15 cellular contexts compared by ENCODE assay signal in genomic region chr19:35314858-35315470, GRCh38. TPM values are rescaled to one million over a fixed set of nuclear protein-coding genes. Genes with fewer than 3 reads are reported as not detected.
DNase-seq lines count a peak whose midpoint lies in the region; ATAC-seq, FAIRE-seq and TF ChIP-seq lines count a peak whose summit lies in the region.
"Had no signal": no experiment of that assay in that cellular context is flagged by ENCODE, and none has a peak within 500 bp of the region (broad histone marks: within the 10 kb centered on the region; RNA-seq: fewer than 3 reads in every experiment).

No MANE protein-coding gene starts in this region.

- no peaks in the 10 kb centered on the region for H3K36me3 Mint-ChIP-seq in IgD-negative memory B cell
- H3K36me3 Mint-ChIP-seq in endodermal cell (ENCODE audit: low read depth), result no peaks in the 10 kb centered on the region
- H3K36me3 Mint-ChIP-seq in WTC11, result no peaks in the 10 kb centered on the region

- H3K4me1 Mint-ChIP-seq in IgD-negative memory B cell (peaks cover 24 to 28% (median 26%) of the 10 kb centered on the region in 3 donors), endodermal cell (peaks cover 5% of the 10 kb centered on the region), WTC11 (no peaks in the 10 kb centered on the region)

- H3K27ac ChIP-seq in BLaER1 treated with 17β-estradiol and CSF1 and Interleukin-3, amounts not matched to agents 10 nM and 100 nM, result peak overlapping the region in 5 of 11 experiments; percentile 20 to 95 (median 81); a peak in 8 of 22 replicates
- no peak overlapping the region for H3K27ac ChIP-seq in endodermal cell (ENCODE audit: low read depth, low read length)
- H3K27ac ChIP-seq: GM23248 had no signal

- CTCF ChIA-PET in WTC11 (lab: Charles Lee), result interaction anchor here (0.6 to 1.2 kb wide), 5 partner anchors 8 to 248 kb away, joined by 3 to 4 read pairs (median 3); no protein-coding TSS in a partner anchor

- TF ChIP-seq POLR2A in H54 (IDR thresholded peaks at IDR 0.05; ENCODE audit: low read depth, low read length), result no peak

- FAIRE-seq in H54 (lab: Jason Lieb, UNC), result no peak
- FAIRE-seq: A204.1 had no signal

- no peak for ATAC-seq in WTC11

- no peaks in the 10 kb centered on the region for H3K36me3 ChIP-seq in BLaER1 treated with 17β-estradiol and CSF1 and Interleukin-3, amounts not matched to agents 10 nM and 100 nM
- no peaks in the 10 kb centered on the region for H3K36me3 ChIP-seq in endodermal cell (ENCODE audit: control insufficient read depth, insufficient read depth, low read length)
- H3K36me3 ChIP-seq: BE2C, HAP-1 had no signal

- H3K4me3 ChIP-seq in BLaER1 treated with 17β-estradiol and CSF1 and Interleukin-3, amounts not matched to agents 10 nM and 100 nM, result no peak overlapping the region
- no peak overlapping the region for H3K4me3 ChIP-seq in endodermal cell (ENCODE audit: low read length)
- H3K4me3 ChIP-seq: GM23248, HAP-1 had no signal

- H3K9ac ChIP-seq in BLaER1 treated with 17β-estradiol and CSF1 and Interleukin-3, amounts not matched to agents 10 nM and 100 nM, result peak overlapping the region in 4 of 11 experiments; percentile 2 to 34 (median 23); a peak in 3 of 22 replicates
- no peak overlapping the region for H3K9ac ChIP-seq in endodermal cell (ENCODE audit: extremely low read depth, low read length, poor library complexity, severe bottlenecking)
- H3K9ac ChIP-seq: GM23248 had no signal

- H3K27me3 Mint-ChIP-seq in IgD-negative memory B cell, result no peaks in the 10 kb centered on the region
- no peaks in the 10 kb centered on the region for H3K27me3 Mint-ChIP-seq in endodermal cell (ENCODE audit: insufficient read depth)
- H3K27me3 Mint-ChIP-seq in WTC11 (ENCODE audit: low read depth), result no peaks in the 10 kb centered on the region

- no peak for TF ChIP-seq CTCF in endodermal cell (conservative IDR thresholded peaks at IDR 0.05)
- TF ChIP-seq CTCF in WTC11 (IDR thresholded peaks at IDR 0.05), result no peak

- H3K9me3 ChIP-seq in BLaER1 treated with 17β-estradiol and CSF1 and Interleukin-3, amounts not matched to agents 10 nM and 100 nM (replicated peaks in 1 of 11), result no peaks in the 10 kb centered on the region
- no peaks in the 10 kb centered on the region for H3K9me3 ChIP-seq in endodermal cell (ENCODE audit: control insufficient read depth, low read length)
- H3K9me3 ChIP-seq: BE2C, HAP-1 had no signal

- no peaks in the 10 kb centered on the region for H3K27me3 ChIP-seq in BLaER1 treated with 17β-estradiol and CSF1 and Interleukin-3, amounts not matched to agents 10 nM and 100 nM
- H3K27me3 ChIP-seq in endodermal cell (ENCODE audit: control insufficient read depth, insufficient read depth, low read length, poor library complexity, severe bottlenecking), result no peaks in the 10 kb centered on the region
- H3K27me3 ChIP-seq: BE2C had no signal

- DNase-seq in endodermal cell (peak; percentile 33), H54 (ENCODE audit: insufficient read length, low spot score) (no peak), NCI-H2171 treated with DMSO at 0.1 percent for 48 hours (lab: John Stamatoyannopoulos, UW) (no peak), pons (ENCODE audit: low spot score) (no peak), WTC11 (ENCODE audit: low spot score) (no peak)
- DNase-seq: BE2C, DMS53, GM23248, HFFc6 had no signal

- peak overlapping the region in 2 of 3 donors; percentile 56 to 87 for H3K27ac Mint-ChIP-seq in IgD-negative memory B cell
- no peak overlapping the region for H3K27ac Mint-ChIP-seq in endodermal cell
- no peak overlapping the region for H3K27ac Mint-ChIP-seq in WTC11
- H3K27ac Mint-ChIP-seq: HFFc6 had no signal

- POLR2A ChIA-PET in WTC11 (lab: Charles Lee), result no interaction called here

- H4K20me1 ChIP-seq in BLaER1 treated with 17β-estradiol and CSF1 and Interleukin-3, amounts not matched to agents 10 nM and 100 nM, result no peaks in the 10 kb centered on the region

- H3K4me3 Mint-ChIP-seq in IgD-negative memory B cell (no peak overlapping the region), endodermal cell (no peak overlapping the region), WTC11 (no peak overlapping the region)
- H3K4me3 Mint-ChIP-seq: HFFc6 had no signal

- 92 to 94% methylated on average over 5 to 10 of the region's 10 CpGs for WGBS in endodermal cell (ENCODE audit: insufficient coverage in 1 of 2, insufficient read length in 1 of 2), 2 experiments

- H3K4me1 ChIP-seq in BLaER1 treated with 17β-estradiol and CSF1 and Interleukin-3, amounts not matched to agents 10 nM and 100 nM, result peaks cover 97 to 100% (median 100%) of the 10 kb centered on the region in 10 experiments
- H3K4me1 ChIP-seq in endodermal cell (ENCODE audit: control insufficient read depth, insufficient read depth, low read length), result no peaks in the 10 kb centered on the region
- H3K4me1 ChIP-seq: BE2C, HAP-1 had no signal

- peak overlapping the region; percentile 15 to 94 (median 59); a peak in 20 of 22 replicates for H3K4me2 ChIP-seq in BLaER1 treated with 17β-estradiol and CSF1 and Interleukin-3, amounts not matched to agents 10 nM and 100 nM

- no peaks in the 10 kb centered on the region for H3K9me3 Mint-ChIP-seq in IgD-negative memory B cell
- no peaks in the 10 kb centered on the region for H3K9me3 Mint-ChIP-seq in endodermal cell
- no peaks in the 10 kb centered on the region for H3K9me3 Mint-ChIP-seq in WTC11
- H3K9me3 Mint-ChIP-seq: HFFc6 had no signal

TF ChIP-seq in WTC11, 78 proteins besides CTCF, POLR2A, EP300 and RAD21 (continues in another document):
- no peak for TF ChIP-seq KAT7 (CRISPR knock-in tag; IDR thresholded peaks at IDR 0.05; ENCODE audit: borderline replicate concordance)
- no peak for TF ChIP-seq CDX4 (CRISPR knock-in tag; IDR thresholded peaks at IDR 0.05; ENCODE audit: borderline replicate concordance)
- TF ChIP-seq, protein P1, sequence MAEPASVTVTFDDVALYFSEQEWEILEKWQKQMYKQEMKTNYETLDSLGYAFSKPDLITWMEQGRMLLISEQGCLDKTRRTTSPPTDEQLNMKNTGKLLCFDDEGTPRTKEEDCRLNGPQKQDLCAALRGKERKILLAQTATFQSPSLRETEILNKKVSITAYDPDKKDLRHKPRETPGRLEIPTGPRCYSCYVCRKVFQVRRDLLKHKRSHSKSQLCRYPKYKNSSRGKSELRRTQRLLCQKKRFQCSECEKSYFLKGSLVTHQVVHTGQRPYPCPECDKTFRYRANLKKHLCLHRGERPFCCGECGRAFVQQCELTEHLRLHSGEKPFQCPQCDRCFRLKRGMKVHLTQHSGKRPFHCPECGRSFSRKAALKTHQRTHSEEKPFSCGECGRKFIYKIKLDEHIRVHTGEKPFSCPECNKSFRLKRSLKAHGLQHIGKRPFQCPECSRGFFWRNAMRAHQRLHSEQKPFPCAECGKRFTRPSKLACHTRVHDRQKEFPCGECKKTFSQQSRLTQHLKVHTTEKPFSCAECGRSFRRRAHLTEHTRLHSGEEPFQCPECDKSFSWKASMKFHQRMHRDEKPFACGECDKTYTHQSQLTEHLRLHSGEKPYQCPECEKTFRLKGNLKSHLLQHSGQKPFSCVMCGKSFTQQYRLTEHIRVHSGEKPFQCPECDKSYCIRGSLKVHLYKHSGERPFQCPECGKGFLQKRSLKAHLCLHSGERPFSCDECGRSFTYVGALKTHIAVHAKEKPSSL (CRISPR knock-in tag; conservative IDR thresholded peaks at IDR 0.05), result no peak
- TF ChIP-seq JAZF1 (CRISPR knock-in tag; IDR thresholded peaks at IDR 0.05), result no peak
- no peak for TF ChIP-seq NFYB (CRISPR knock-in tag; conservative IDR thresholded peaks at IDR 0.05; ENCODE audit: low read depth)
- no peak for TF ChIP-seq ZMAT4 (CRISPR knock-in tag; IDR thresholded peaks at IDR 0.05)
- no peak for TF ChIP-seq TEAD1 (CRISPR knock-in tag; IDR thresholded peaks at IDR 0.05)
- TF ChIP-seq ZNF671 (CRISPR knock-in tag; IDR thresholded peaks at IDR 0.05), result no peak
- TF ChIP-seq, protein P2, sequence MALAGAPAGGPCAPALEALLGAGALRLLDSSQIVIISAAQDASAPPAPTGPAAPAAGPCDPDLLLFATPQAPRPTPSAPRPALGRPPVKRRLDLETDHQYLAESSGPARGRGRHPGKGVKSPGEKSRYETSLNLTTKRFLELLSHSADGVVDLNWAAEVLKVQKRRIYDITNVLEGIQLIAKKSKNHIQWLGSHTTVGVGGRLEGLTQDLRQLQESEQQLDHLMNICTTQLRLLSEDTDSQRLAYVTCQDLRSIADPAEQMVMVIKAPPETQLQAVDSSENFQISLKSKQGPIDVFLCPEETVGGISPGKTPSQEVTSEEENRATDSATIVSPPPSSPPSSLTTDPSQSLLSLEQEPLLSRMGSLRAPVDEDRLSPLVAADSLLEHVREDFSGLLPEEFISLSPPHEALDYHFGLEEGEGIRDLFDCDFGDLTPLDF (CRISPR knock-in tag; IDR thresholded peaks at IDR 0.05), result no peak
- TF ChIP-seq NR3C1 (CRISPR knock-in tag; conservative IDR thresholded peaks at IDR 0.05; ENCODE audit: low read depth), result no peak

RNA-seq across cellular contexts. Expression of gene CD22, which starts 14.0 kb away (rescaled TPM):
- 494 TPM for polyA plus RNA-seq in IgD-negative memory B cell
- not detected for total RNA-seq in endodermal cell
- polyA plus RNA-seq in endodermal cell (2013, experiment 1 of 2), result not detected
- not detected for polyA plus RNA-seq in endodermal cell (2013, experiment 2 of 2)
- 0.28 to 1.1 TPM (median 0.55 TPM) in 3 replicates for total RNA-seq in WTC11 (2021)
- total RNA-seq: Daoy, GM23248 had no signal

RNA-seq across cellular contexts. Expression of gene MAG, which starts 23.0 kb away (rescaled TPM):
- 0.25 TPM for polyA plus RNA-seq in IgD-negative memory B cell
- total RNA-seq in endodermal cell (not detected), WTC11 (2021) (0.23 to 0.53 TPM (median 0.46 TPM) in 3 replicates)
- not detected for polyA plus RNA-seq in endodermal cell (2013, experiment 1 of 2)
- not detected for polyA plus RNA-seq in endodermal cell (2013, experiment 2 of 2)
- total RNA-seq: Daoy, GM23248, HFFc6, HT1080 had no signal
- polyA plus RNA-seq: GM23248 had no signal

RNA-seq across cellular contexts. Expression of gene HAMP, which starts 32.6 kb away (rescaled TPM):
- polyA plus RNA-seq in IgD-negative memory B cell, result not detected
- 1 to 10 TPM in 1 of 2 donors, under 1 TPM in 1; 0.35 to 1.3 TPM for total RNA-seq in endodermal cell
- polyA plus RNA-seq in endodermal cell (2013, experiment 1 of 2), result 0.25 TPM
- 0.25 TPM for polyA plus RNA-seq in endodermal cell (2013, experiment 2 of 2)
- total RNA-seq in WTC11 (2021), result 0.11 to 0.22 TPM (median 0.14 TPM) in 3 replicates
- total RNA-seq: Daoy, GM23248, HFFc6, HT1080 had no signal
- polyA plus RNA-seq: GM23248 had no signal

RNA-seq across cellular contexts. Expression of gene FFAR1, which starts 32.7 kb away (rescaled TPM):
- 0.24 TPM for polyA plus RNA-seq in IgD-negative memory B cell
- not detected for total RNA-seq in endodermal cell
- not detected for polyA plus RNA-seq in endodermal cell (2013, experiment 1 of 2)
- polyA plus RNA-seq in endodermal cell (2013, experiment 2 of 2), result not detected
- 0.07 TPM in 1 of 3 replicates, not detected in the others for total RNA-seq in WTC11 (2021)
- total RNA-seq: Daoy, GM23248, HFFc6 had no signal
- polyA plus RNA-seq: GM23248 had no signal

RNA-seq across cellular contexts. Expression of gene FFAR3, which starts 43.3 kb away (rescaled TPM):
- not detected for polyA plus RNA-seq in IgD-negative memory B cell
- total RNA-seq in endodermal cell (not detected), WTC11 (2021) (not detected in 3 replicates)
- not detected for polyA plus RNA-seq in endodermal cell (2013, experiment 1 of 2)
- polyA plus RNA-seq in endodermal cell (2013, experiment 2 of 2), result not detected
- total RNA-seq: Daoy, GM23248, HFFc6 had no signal
- polyA plus RNA-seq: GM23248 had no signal

Comparison
In these comparisons a context has a peak if more than half of its experiments do, and no peak if none do; other contexts are left out.
1. H3K27ac Mint-ChIP-seq: peak in IgD-negative memory B cell (2 of 3); none in endodermal cell (single experiment) and WTC11 (single experiment).